Comparison of ENCODE assay signal across 9 cellular contexts in the genomic region with DNA sequence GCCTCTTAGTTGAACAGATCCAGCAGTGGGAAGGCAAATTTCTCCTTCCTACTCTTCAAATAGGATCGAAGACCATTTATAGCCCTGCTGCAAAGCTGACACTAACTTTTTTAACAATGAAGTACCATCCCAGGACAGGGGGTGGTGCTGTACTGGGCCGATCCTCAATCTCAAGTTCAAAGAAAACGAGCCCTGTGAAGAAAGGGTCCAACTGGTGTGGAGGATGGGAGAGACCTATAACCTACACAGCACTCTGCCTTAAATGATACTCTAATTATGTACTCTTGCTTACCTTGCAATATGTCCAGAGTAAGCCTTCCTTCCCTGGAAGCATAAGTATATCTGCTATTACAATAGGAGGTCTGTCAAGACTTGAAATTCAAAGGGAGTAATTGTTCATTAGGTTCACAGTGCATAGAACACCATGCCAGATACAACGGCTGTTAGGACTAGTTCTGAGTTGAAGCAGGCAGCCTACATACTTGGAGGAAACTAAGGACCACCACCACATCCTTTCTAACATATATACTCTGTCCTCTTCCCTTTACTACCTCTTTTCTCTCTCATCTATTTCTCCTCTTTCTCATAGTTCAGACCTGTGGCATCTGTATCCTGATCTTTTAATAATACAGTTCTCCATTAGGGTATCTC. TPM values are rescaled to one million over a fixed set of nuclear protein-coding genes. Genes with fewer than 3 reads are reported as not detected.
DNase-seq lines count a peak whose midpoint lies in the region; ATAC-seq and TF ChIP-seq lines count a peak whose summit lies in the region.
"Had no signal": no experiment of that assay in that cellular context is flagged by ENCODE, and none has a peak within 500 bp of the region (broad histone marks: within the 10 kb centered on the region; RNA-seq: fewer than 3 reads in every experiment).

No MANE protein-coding gene starts in this region.

- peak; percentile 67 for TF ChIP-seq CTCF in choroid plexus epithelial cell (conservative IDR thresholded peaks at IDR 0.05; ENCODE audit: low read depth, low read length)

- peak overlapping the region in 1 of 6 donors; percentile 30 for H3K27ac Mint-ChIP-seq in naive B cell

- ATAC-seq in naive B cell (ENCODE audit: low read depth in 2 of 2), result peak; percentile 65 to 67
- no peak for ATAC-seq in HG02885 (IDR thresholded peaks at IDR 0.05; ENCODE audit: poor library complexity, unreplicated experiment)
- no peak for ATAC-seq in HG03139 (IDR thresholded peaks at IDR 0.05; ENCODE audit: unreplicated experiment)

- H3K4me3 ChIP-seq in choroid plexus epithelial cell (ENCODE audit: low read depth, low read length), result no peak overlapping the region

- peaks cover 38 to 60% (median 49%) of the 10 kb centered on the region in 3 donors for H3K4me1 Mint-ChIP-seq in naive B cell

- DNase-seq in D341Med (ENCODE audit: low spot score), result peak; percentile 43
- DNase-seq in NAMALWA (ENCODE audit: low spot score), result peak; percentile 62
- peak; percentile 44 for DNase-seq in choroid plexus epithelial cell (ENCODE audit: low read depth)
- DNase-seq in naive B cell, result no peak
- no peak for DNase-seq in NCI-H2029 treated with DMSO at 0.1 percent for 48 hours (lab: John Stamatoyannopoulos, UW)
- no peak for DNase-seq in SKM-1 treated with dmso at 0.1 percent for 144 hours (lab: John Stamatoyannopoulos, UW; ENCODE audit: unreplicated experiment)
- DNase-seq: NCI-H1105 had no signal

- no peaks in the 10 kb centered on the region for H3K36me3 Mint-ChIP-seq in naive B cell

- no peak overlapping the region for H3K4me3 Mint-ChIP-seq in naive B cell

- H3K9me3 Mint-ChIP-seq in naive B cell, result no peaks in the 10 kb centered on the region

- no peaks in the 10 kb centered on the region for H3K27me3 Mint-ChIP-seq in naive B cell

RNA-seq across cellular contexts. Expression of a gene that starts 6.2 kb away (rescaled TPM):
- polyA plus RNA-seq in naive B cell (ENCODE audit: low read depth in 6 of 6), result 10 to 100 TPM; 18.4 to 35.0 (median 30.7) TPM

RNA-seq across cellular contexts. Expression of a gene that starts 38.4 kb away (rescaled TPM):
- 100 to 1,000 TPM; 102 to 128 (median 109) TPM for polyA plus RNA-seq in naive B cell (ENCODE audit: low read depth in 6 of 6)

Comparison
In these comparisons a context has a peak if more than half of its experiments do, and no peak if none do; other contexts are left out.
1. DNase-seq: peak in D341Med (single experiment), NAMALWA (single experiment) and choroid plexus epithelial cell (single experiment); none in naive B cell (single experiment), NCI-H2029 treated with DMSO at 0.1 percent for 48 hours (single experiment) and SKM-1 treated with dmso at 0.1 percent for 144 hours (single experiment).
2. ATAC-seq: peak in naive B cell (2 of 2); none in HG02885 (single experiment) and HG03139 (single experiment).